ENCODE assay signal across 7 cellular contexts in the genomic region with DNA sequence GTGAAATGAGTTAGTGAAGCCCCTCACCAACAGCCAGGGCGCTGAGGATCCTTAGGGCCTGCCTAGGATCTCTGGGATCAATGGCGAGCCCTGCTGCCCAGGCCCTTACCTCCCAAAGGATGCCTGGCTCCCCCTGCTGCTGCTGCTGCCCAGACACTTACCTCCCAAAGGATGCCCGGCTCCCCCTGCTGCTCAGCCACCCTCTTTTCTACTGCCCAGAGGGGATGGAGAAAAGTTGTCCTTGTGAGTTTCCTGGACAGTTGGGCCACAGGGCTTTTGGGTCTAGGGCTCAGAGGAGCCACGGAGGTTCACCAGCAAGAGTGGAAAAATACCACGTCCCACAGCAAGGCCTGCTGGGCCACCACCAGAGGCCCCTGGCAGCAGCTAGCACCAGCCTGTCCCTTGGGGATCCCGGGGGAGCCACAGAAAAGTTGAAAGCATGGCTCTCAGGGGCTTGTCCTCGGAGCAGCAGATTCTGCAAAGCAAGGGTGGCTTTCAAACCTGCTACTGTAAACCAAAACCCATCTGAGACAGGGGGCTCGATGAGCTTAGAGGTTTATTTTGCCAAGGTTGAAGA. TPM values are rescaled to one million over a fixed set of nuclear protein-coding genes. Genes with fewer than 3 reads are reported as not detected.
DNase-seq lines count a peak whose midpoint lies in the region; ATAC-seq, FAIRE-seq and TF ChIP-seq lines count a peak whose summit lies in the region.

No MANE protein-coding gene starts in this region.

- CTCF ChIA-PET in SK-N-SH (lab: Yijun Ruan, JAX): interaction anchor here (0.6 to 5.0 kb wide), 33 partner anchors 9 to 565 kb away, joined by 3 to 82 read pairs (median 4); a partner anchor contains a TSS

- 91% methylated on average over 3 of the region's 8 CpGs for WGBS in SK-N-SH (ENCODE audit: low lambda C conversion rate)

- peak overlapping the region; percentile 83 for H3K27ac Mint-ChIP-seq in stimulated activated naive CD8-positive, alpha-beta T cell treated with anti-CD3 and anti-CD28 coated beads, Interleukin-15, Interleukin-2, amounts not matched to agents 100 ng/mL and 50 ng/mL, for 24 hours

- no peak for TF ChIP-seq EP300 in SK-N-SH (IDR thresholded peaks at IDR 0.05; ENCODE audit: borderline replicate concordance in 1 of 2, low read depth in 1 of 2, low read length in 1 of 2)

- no peaks in the 10 kb centered on the region for H3K27me3 Mint-ChIP-seq in stimulated activated naive CD8-positive, alpha-beta T cell treated with anti-CD3 and anti-CD28 coated beads, Interleukin-15, Interleukin-2, amounts not matched to agents 100 ng/mL and 50 ng/mL, for 24 hours

- peak; percentile 32 for DNase-seq in G401 (ENCODE audit: low spot score)
- DNase-seq in SK-N-SH: peak; percentile 86
- DNase-seq in bronchial epithelial cell (ENCODE audit: low read depth): peak; percentile 45
- DNase-seq in kidney tubule cell (ENCODE audit: low spot score): peak; percentile 68

- H3K9ac ChIP-seq in SK-N-SH: no peak overlapping the region

- peak; percentile 78 for TF ChIP-seq CTCF in SK-N-SH (IDR thresholded peaks at IDR 0.05)
- TF ChIP-seq CTCF in bronchial epithelial cell (IDR thresholded peaks at IDR 0.05; ENCODE audit: insufficient read depth, low read length, severe bottlenecking): peak; percentile 88

- in situ Hi-C loops in G401 (cut with HindIII; ENCODE audit: low sequenced_read_pairs): no loop called here

- peak; percentile 88 for TF ChIP-seq RAD21 in SK-N-SH (IDR thresholded peaks at IDR 0.05; ENCODE audit: low read length)

- FAIRE-seq in bronchial epithelial cell (lab: Jason Lieb, UNC): no peak

- H3K4me1 Mint-ChIP-seq in stimulated activated naive CD8-positive, alpha-beta T cell treated with anti-CD3 and anti-CD28 coated beads, Interleukin-15, Interleukin-2, amounts not matched to agents 100 ng/mL and 50 ng/mL, for 24 hours (ENCODE audit: low read depth): peaks cover 39% of the 10 kb centered on the region

- H3K79me2 ChIP-seq in SK-N-SH (ENCODE audit: insufficient read depth): no peaks in the 10 kb centered on the region

- H3K4me3 ChIP-seq in SK-N-SH (ENCODE audit: low read depth in 2 of 2, low read length in 1 of 2) (no peak overlapping the region), bronchial epithelial cell (ENCODE audit: low read depth, low read length) (no peak overlapping the region)

- peak overlapping the region in 1 of 2 experiments; percentile 76; a peak in 1 of 4 replicates for H3K27ac ChIP-seq in SK-N-SH (ENCODE audit: low read depth in 2 of 2, low read length in 1 of 2)

- H3K36me3 Mint-ChIP-seq in stimulated activated naive CD8-positive, alpha-beta T cell treated with anti-CD3 and anti-CD28 coated beads, Interleukin-15, Interleukin-2, amounts not matched to agents 100 ng/mL and 50 ng/mL, for 24 hours (ENCODE audit: low read depth): peaks cover 60% of the 10 kb centered on the region

- ATAC-seq in HG02798 (IDR thresholded peaks at IDR 0.05; ENCODE audit: poor library complexity, unreplicated experiment): peak; percentile 52
- no peak for ATAC-seq in GM19452 (IDR thresholded peaks at IDR 0.05; ENCODE audit: unreplicated experiment)

- no peak overlapping the region for H2AFZ ChIP-seq in SK-N-SH (ENCODE audit: low read depth)

- H3K4me3 Mint-ChIP-seq in stimulated activated naive CD8-positive, alpha-beta T cell treated with anti-CD3 and anti-CD28 coated beads, Interleukin-15, Interleukin-2, amounts not matched to agents 100 ng/mL and 50 ng/mL, for 24 hours: no peak overlapping the region

- H3K4me1 ChIP-seq in SK-N-SH (ENCODE audit: control insufficient read depth in 1 of 2, insufficient read depth in 2 of 2, low read depth in 1 of 2, low read length in 1 of 2): peaks cover 9 to 17% of the 10 kb centered on the region in 2 experiments; a peak in 3 of 4 replicates

- H3F3A ChIP-seq in SK-N-SH (replicated peaks; ENCODE audit: insufficient read depth): peaks cover 6% of the 10 kb centered on the region

- H3K9me3 ChIP-seq in SK-N-SH: no peaks in the 10 kb centered on the region

- H3K36me3 ChIP-seq in SK-N-SH (replicated peaks in 1 of 2; ENCODE audit: control insufficient read depth in 1 of 2, insufficient read depth in 2 of 2, low read length in 1 of 2): peaks cover 22 to 26% of the 10 kb centered on the region in 2 experiments
- no peaks in the 10 kb centered on the region for H3K36me3 ChIP-seq in bronchial epithelial cell (ENCODE audit: control insufficient read depth, insufficient read depth, low read length)

- H3K9me3 Mint-ChIP-seq in stimulated activated naive CD8-positive, alpha-beta T cell treated with anti-CD3 and anti-CD28 coated beads, Interleukin-15, Interleukin-2, amounts not matched to agents 100 ng/mL and 50 ng/mL, for 24 hours: no peaks in the 10 kb centered on the region

- H3K27me3 ChIP-seq in SK-N-SH (ENCODE audit: insufficient read depth) (no peaks in the 10 kb centered on the region), bronchial epithelial cell (ENCODE audit: control insufficient read depth, insufficient read depth, low read length) (no peaks in the 10 kb centered on the region)

- H4K20me1 ChIP-seq in SK-N-SH (ENCODE audit: insufficient read depth): no peaks in the 10 kb centered on the region

- peak overlapping the region; percentile 9; the same call in 1 of the 2 replicates for H3K4me2 ChIP-seq in SK-N-SH

- POLR2A ChIA-PET in SK-N-SH (lab: Yijun Ruan, JAX): no interaction called here

- no peaks in the 10 kb centered on the region for H3K9me2 ChIP-seq in SK-N-SH

TF ChIP-seq in SK-N-SH, 30 proteins besides CTCF, POLR2A, EP300 and RAD21:
- TF ChIP-seq, protein P1, sequence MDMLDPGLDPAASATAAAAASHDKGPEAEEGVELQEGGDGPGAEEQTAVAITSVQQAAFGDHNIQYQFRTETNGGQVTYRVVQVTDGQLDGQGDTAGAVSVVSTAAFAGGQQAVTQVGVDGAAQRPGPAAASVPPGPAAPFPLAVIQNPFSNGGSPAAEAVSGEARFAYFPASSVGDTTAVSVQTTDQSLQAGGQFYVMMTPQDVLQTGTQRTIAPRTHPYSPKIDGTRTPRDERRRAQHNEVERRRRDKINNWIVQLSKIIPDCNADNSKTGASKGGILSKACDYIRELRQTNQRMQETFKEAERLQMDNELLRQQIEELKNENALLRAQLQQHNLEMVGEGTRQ (IDR thresholded peaks at IDR 0.05; ENCODE audit: borderline replicate concordance, low read depth, low read length): no peak
- TF ChIP-seq, protein P2, sequence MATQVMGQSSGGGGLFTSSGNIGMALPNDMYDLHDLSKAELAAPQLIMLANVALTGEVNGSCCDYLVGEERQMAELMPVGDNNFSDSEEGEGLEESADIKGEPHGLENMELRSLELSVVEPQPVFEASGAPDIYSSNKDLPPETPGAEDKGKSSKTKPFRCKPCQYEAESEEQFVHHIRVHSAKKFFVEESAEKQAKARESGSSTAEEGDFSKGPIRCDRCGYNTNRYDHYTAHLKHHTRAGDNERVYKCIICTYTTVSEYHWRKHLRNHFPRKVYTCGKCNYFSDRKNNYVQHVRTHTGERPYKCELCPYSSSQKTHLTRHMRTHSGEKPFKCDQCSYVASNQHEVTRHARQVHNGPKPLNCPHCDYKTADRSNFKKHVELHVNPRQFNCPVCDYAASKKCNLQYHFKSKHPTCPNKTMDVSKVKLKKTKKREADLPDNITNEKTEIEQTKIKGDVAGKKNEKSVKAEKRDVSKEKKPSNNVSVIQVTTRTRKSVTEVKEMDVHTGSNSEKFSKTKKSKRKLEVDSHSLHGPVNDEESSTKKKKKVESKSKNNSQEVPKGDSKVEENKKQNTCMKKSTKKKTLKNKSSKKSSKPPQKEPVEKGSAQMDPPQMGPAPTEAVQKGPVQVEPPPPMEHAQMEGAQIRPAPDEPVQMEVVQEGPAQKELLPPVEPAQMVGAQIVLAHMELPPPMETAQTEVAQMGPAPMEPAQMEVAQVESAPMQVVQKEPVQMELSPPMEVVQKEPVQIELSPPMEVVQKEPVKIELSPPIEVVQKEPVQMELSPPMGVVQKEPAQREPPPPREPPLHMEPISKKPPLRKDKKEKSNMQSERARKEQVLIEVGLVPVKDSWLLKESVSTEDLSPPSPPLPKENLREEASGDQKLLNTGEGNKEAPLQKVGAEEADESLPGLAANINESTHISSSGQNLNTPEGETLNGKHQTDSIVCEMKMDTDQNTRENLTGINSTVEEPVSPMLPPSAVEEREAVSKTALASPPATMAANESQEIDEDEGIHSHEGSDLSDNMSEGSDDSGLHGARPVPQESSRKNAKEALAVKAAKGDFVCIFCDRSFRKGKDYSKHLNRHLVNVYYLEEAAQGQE (IDR thresholded peaks at IDR 0.05; ENCODE audit: low read depth, low read length): no peak
- TF ChIP-seq ELF1 (IDR thresholded peaks at IDR 0.05) (no peak), FOXJ3 (CRISPR knock-in tag; IDR thresholded peaks at IDR 0.05) (no peak), SMC3 (IDR thresholded peaks at IDR 0.05; ENCODE audit: low read depth, low read length) (peak; percentile 98), GATA2 (CRISPR knock-in tag; IDR thresholded peaks at IDR 0.05) (no peak), TEAD4 (IDR thresholded peaks at IDR 0.05; ENCODE audit: borderline replicate concordance, insufficient read depth) (no peak), TAF1 (IDR thresholded peaks at IDR 0.05; ENCODE audit: borderline replicate concordance, low read depth, low read length) (no peak)

RNA-seq across cellular contexts. Expression of a gene that starts 59.4 kb away (rescaled TPM):
- total RNA-seq in G401 (2014; rRNA removed; shearing (Covaris generic)): 20.2 and 31.2 TPM in 2 replicates
- 19.1 and 22.0 TPM in 2 replicates for polyA plus RNA-seq in SK-N-SH (2012; rRNA removed)
- 13.1 and 16.4 TPM in 2 replicates for polyA plus RNA-seq in SK-N-SH (2012; cell fraction: cytosol; rRNA removed)
- polyA plus RNA-seq in SK-N-SH (2012; cell fraction: nucleus; rRNA removed): 30.9 and 43.9 TPM in 2 replicates
- total RNA-seq in bronchial epithelial cell: 4.6 and 13.2 TPM in 2 replicates

Comparison
In these comparisons a context has a peak if more than half of its experiments do, and no peak if none do; other contexts are left out.
1. DNase-seq: peak in every context shown above with its lines; median percentile 86 in SK-N-SH; 68 in kidney tubule cell; 45 in bronchial epithelial cell; 32 in G401.